In the genomic region with DNA sequence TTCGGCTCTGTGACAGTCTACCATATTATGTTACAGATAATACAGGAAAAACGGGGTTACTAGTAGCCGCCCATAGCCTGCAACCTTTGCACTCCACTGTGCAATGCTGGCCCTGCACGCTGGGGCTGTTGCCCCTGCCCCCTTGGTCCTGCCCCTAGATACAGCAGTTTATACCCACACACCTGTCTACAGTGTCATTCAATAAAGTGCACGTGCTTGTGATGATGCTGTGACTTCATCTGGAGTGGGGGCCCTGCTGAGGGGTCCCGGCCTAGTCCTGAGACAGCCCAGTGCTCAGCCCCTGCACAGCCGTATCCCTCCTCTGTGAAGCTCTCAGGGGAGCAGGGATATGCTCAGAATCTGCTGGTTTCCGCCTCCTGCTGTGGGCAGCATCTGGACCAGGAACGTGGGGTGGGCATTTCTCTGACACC, we compare ENCODE assay signal across 9 cellular contexts. TPM values are rescaled to one million over a fixed set of nuclear protein-coding genes. Genes with fewer than 3 reads are reported as not detected.
A peak's percentile ranks its signal among the peaks of the same experiment; 100 is the strongest.
DNase-seq lines count a peak whose midpoint lies in the region; ATAC-seq and TF ChIP-seq lines count a peak whose summit lies in the region.
"Had no signal": no experiment of that assay in that cellular context is flagged by ENCODE, and none has a peak within 500 bp of the region (broad histone marks: within the 10 kb centered on the region; RNA-seq: fewer than 3 reads in every experiment).

No MANE protein-coding gene starts in this region.

- H3K4me3 ChIP-seq in CD8-positive, alpha-beta T cell (ENCODE audit: low read depth, low read length) = peak overlapping the region; percentile 97

- H3K27ac Mint-ChIP-seq in CD8-positive, alpha-beta T cell = peak overlapping the region; percentile 98
- peak overlapping the region; percentile 90 for H3K27ac Mint-ChIP-seq in T-helper 2 cell treated with Interferon-gamma antibody and Interleukin-4, amounts not matched to agents 5 μg/mL and 100 μg/mL, for 36 hours
- no peak overlapping the region for H3K27ac Mint-ChIP-seq in osteocyte (ENCODE audit: unreplicated experiment)

- H3K4me3 Mint-ChIP-seq in CD8-positive, alpha-beta T cell = peak overlapping the region; percentile 95
- peak overlapping the region; percentile 96 for H3K4me3 Mint-ChIP-seq in T-helper 2 cell treated with Interferon-gamma antibody and Interleukin-4, amounts not matched to agents 5 μg/mL and 100 μg/mL, for 36 hours
- peak overlapping the region; percentile 83 for H3K4me3 Mint-ChIP-seq in osteocyte (ENCODE audit: unreplicated experiment)

- POLR2A ChIA-PET in CD8-positive, alpha-beta T cell (lab: Charles Lee) = interaction anchor here (0.9 to 4.0 kb wide), 10 partner anchors 9 to 195 kb away, joined by 3 to 24 read pairs (median 5); a partner anchor contains a TSS

- intact Hi-C loops in CD8-positive, alpha-beta T cell (cut with DNase I, micrococcal nuclease) = no loop called here

- no peaks in the 10 kb centered on the region for H3K27me3 ChIP-seq in CD8-positive, alpha-beta T cell (ENCODE audit: insufficient read depth, low read length)
- H3K27me3 ChIP-seq in foreskin keratinocyte = no peaks in the 10 kb centered on the region

- CTCF ChIA-PET in CD8-positive, alpha-beta T cell (lab: Charles Lee) = interaction anchor here (0.8 to 4.0 kb wide), 9 partner anchors 9 to 134 kb away, joined by 3 to 45 read pairs (median 4); a partner anchor contains a TSS

- peak in 2 of 7 experiments; percentile 35 to 57 for DNase-seq in CD8-positive, alpha-beta T cell
- no peak for DNase-seq in T-helper 2 cell treated with Interferon-gamma antibody and Interleukin-4, amounts not matched to agents 5 μg/mL and 100 μg/mL, for 36 hours (ENCODE audit: low spot score)
- DNase-seq in foreskin keratinocyte = no peak
- DNase-seq in osteocyte (ENCODE audit: extremely low spot score, unreplicated experiment) = no peak
- no peak for DNase-seq in AML-193 (lab: John Stamatoyannopoulos, UW)
- DNase-seq in T-helper 9 cell = no peak
- DNase-seq in activated CD8-positive, alpha-beta memory T cell treated with anti-CD3 and anti-CD28 coated beads, Interleukin-2, amount 50 U/mL, for 48 hours = no peak

- H3K4me1 ChIP-seq in CD8-positive, alpha-beta T cell (ENCODE audit: insufficient read depth, low read length) = peaks cover 15% of the 10 kb centered on the region
- H3K4me1 ChIP-seq in foreskin keratinocyte = peaks cover 16% of the 10 kb centered on the region

- H3K36me3 ChIP-seq in CD8-positive, alpha-beta T cell (ENCODE audit: insufficient read depth, low read length) = peaks cover 16% of the 10 kb centered on the region

- H3K4me1 Mint-ChIP-seq in CD8-positive, alpha-beta T cell (ENCODE audit: low read depth) = peaks cover 42% of the 10 kb centered on the region
- peaks cover 27% of the 10 kb centered on the region for H3K4me1 Mint-ChIP-seq in T-helper 2 cell treated with Interferon-gamma antibody and Interleukin-4, amounts not matched to agents 5 μg/mL and 100 μg/mL, for 36 hours (ENCODE audit: low read depth)
- H3K4me1 Mint-ChIP-seq in osteocyte (ENCODE audit: unreplicated experiment) = peaks cover 44% of the 10 kb centered on the region

- no peaks in the 10 kb centered on the region for H3K27me3 Mint-ChIP-seq in CD8-positive, alpha-beta T cell (ENCODE audit: low read depth)
- no peaks in the 10 kb centered on the region for H3K27me3 Mint-ChIP-seq in T-helper 2 cell treated with Interferon-gamma antibody and Interleukin-4, amounts not matched to agents 5 μg/mL and 100 μg/mL, for 36 hours (ENCODE audit: low read depth)
- H3K27me3 Mint-ChIP-seq in osteocyte (ENCODE audit: unreplicated experiment) = peaks cover 3% of the 10 kb centered on the region

- H3K9me3 ChIP-seq in CD8-positive, alpha-beta T cell (ENCODE audit: low read length) = no peaks in the 10 kb centered on the region

- no peaks in the 10 kb centered on the region for H3K9me3 Mint-ChIP-seq in CD8-positive, alpha-beta T cell
- no peaks in the 10 kb centered on the region for H3K9me3 Mint-ChIP-seq in T-helper 2 cell treated with Interferon-gamma antibody and Interleukin-4, amounts not matched to agents 5 μg/mL and 100 μg/mL, for 36 hours
- H3K9me3 Mint-ChIP-seq in osteocyte (ENCODE audit: unreplicated experiment) = no peaks in the 10 kb centered on the region

- H3K27ac ChIP-seq in CD8-positive, alpha-beta T cell (ENCODE audit: low read depth, low read length) = peak overlapping the region; percentile 88
- peak overlapping the region; percentile 83 for H3K27ac ChIP-seq in foreskin keratinocyte

- peak; percentile 4 for ATAC-seq in CD8-positive, alpha-beta T cell
- ATAC-seq in foreskin keratinocyte (no peak), HG03520 (IDR thresholded peaks at IDR 0.05; ENCODE audit: unreplicated experiment) (no peak)

- H3K36me3 Mint-ChIP-seq in CD8-positive, alpha-beta T cell = peaks cover 30% of the 10 kb centered on the region
- peaks cover 43% of the 10 kb centered on the region for H3K36me3 Mint-ChIP-seq in T-helper 2 cell treated with Interferon-gamma antibody and Interleukin-4, amounts not matched to agents 5 μg/mL and 100 μg/mL, for 36 hours (ENCODE audit: low read depth)
- H3K36me3 Mint-ChIP-seq in osteocyte (ENCODE audit: unreplicated experiment) = peaks cover 13% of the 10 kb centered on the region

- no peak for TF ChIP-seq CTCF in CD8-positive, alpha-beta T cell (IDR thresholded peaks at IDR 0.05)
- TF ChIP-seq CTCF in foreskin keratinocyte (conservative IDR thresholded peaks at IDR 0.05) = no peak
- TF ChIP-seq CTCF in osteocyte (IDR thresholded peaks at IDR 0.05) = no peak

RNA-seq across cellular contexts. Expression of a gene that starts 1.2 kb away (rescaled TPM):
- total RNA-seq in CD8-positive, alpha-beta T cell = 100 to 1,000 TPM; 223 to 251 TPM
- total RNA-seq in foreskin keratinocyte (399 and 491 TPM in 2 replicates), osteocyte (352 and 355 TPM in 2 replicates)
- 615 and 795 TPM in 2 replicates for polyA plus RNA-seq in foreskin keratinocyte

RNA-seq across cellular contexts. Expression of a gene that starts 5.6 kb away (rescaled TPM):
- 1 to 10 TPM; 6.3 to 7.1 TPM for total RNA-seq in CD8-positive, alpha-beta T cell
- total RNA-seq in foreskin keratinocyte = 934 and 1,022 TPM in 2 replicates
- 1,963 and 2,381 TPM in 2 replicates for polyA plus RNA-seq in foreskin keratinocyte
- 1,725 and 1,814 TPM in 2 replicates for total RNA-seq in osteocyte

RNA-seq across cellular contexts. Expression of a gene that starts 7.5 kb away (rescaled TPM):
- 100 to 1,000 TPM; 283 to 295 TPM for total RNA-seq in CD8-positive, alpha-beta T cell
- total RNA-seq in foreskin keratinocyte = 224 and 342 TPM in 2 replicates
- polyA plus RNA-seq in foreskin keratinocyte = 39.8 and 55.8 TPM in 2 replicates
- total RNA-seq in osteocyte = 671 and 698 TPM in 2 replicates

RNA-seq across cellular contexts. Expression of a gene that starts 15.7 kb away (rescaled TPM):
- not detected for total RNA-seq in CD8-positive, alpha-beta T cell
- total RNA-seq in foreskin keratinocyte (not detected in 2 replicates), osteocyte (not detected in 2 replicates)
- not detected in 2 replicates for polyA plus RNA-seq in foreskin keratinocyte
- total RNA-seq: endothelial cell of umbilical vein had no signal
- polyA plus RNA-seq: endothelial cell of umbilical vein had no signal

RNA-seq across cellular contexts. Expression of a gene that starts 26.1 kb away (rescaled TPM):
- 100 to 1,000 TPM; 902 to 919 TPM for total RNA-seq in CD8-positive, alpha-beta T cell
- 7.3 and 12.3 TPM in 2 replicates for total RNA-seq in foreskin keratinocyte
- polyA plus RNA-seq in foreskin keratinocyte = 7.5 and 10.2 TPM in 2 replicates
- total RNA-seq in osteocyte = 39.9 and 43.4 TPM in 2 replicates

Comparison
In these comparisons a context has a peak if more than half of its experiments do, and no peak if none do; other contexts are left out.
1. RNA of a gene that starts 5.6 kb away (total RNA-seq): 1,725 to 1,814 TPM in osteocyte and 934 to 1,022 TPM in foreskin keratinocyte; 6.3 to 7.1 TPM in CD8-positive, alpha-beta T cell; every median in the first group is over 100 times any median in the second.
2. Peak in every context shown above with its lines, with median percentiles within 50 percentile points of each other: H3K4me3 Mint-ChIP-seq.